Comparison of ENCODE assay signal across 35 cellular contexts in the genomic region with DNA sequence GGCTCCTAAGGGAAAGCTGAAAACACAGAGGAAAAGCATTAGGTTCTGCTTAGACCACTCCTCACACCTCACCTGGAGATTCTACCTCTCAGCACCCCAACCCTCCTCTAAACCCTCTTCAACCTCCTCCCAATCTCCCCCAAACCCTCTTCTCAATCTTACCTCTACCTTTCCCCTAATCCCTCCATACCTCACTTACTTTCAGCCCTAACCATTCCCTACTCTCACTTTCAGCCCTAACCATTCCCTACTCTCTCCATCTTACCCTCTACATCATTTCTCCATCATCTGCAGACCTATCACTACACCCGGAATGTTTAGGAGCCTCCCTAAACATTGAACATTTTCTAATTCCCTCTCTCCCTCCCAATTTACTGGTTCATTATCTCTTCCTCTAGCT. TPM values are rescaled to one million over a fixed set of nuclear protein-coding genes. Genes with fewer than 3 reads are reported as not detected.
"Had no signal": no experiment of that assay in that cellular context is flagged by ENCODE, and none has a peak within 500 bp of the region (broad histone marks: within the 10 kb centered on the region; RNA-seq: fewer than 3 reads in every experiment).

No MANE protein-coding gene starts in this region.

- H3K4me3 ChIP-seq: ascending aorta, breast epithelium had no signal

- ATAC-seq: activated naive CD8-positive, alpha-beta T cell treated with anti-CD3 and anti-CD28 coated beads, Interleukin-2, amount 50 U/mL, for 24 hours; activated T-cell treated with anti-CD3 and anti-CD28 coated beads, Interleukin-2, amount 50 U/mL, for 4 hours; activated T-cell treated with anti-CD3 and anti-CD28 coated beads, Interleukin-2, amount 50 U/mL, for 72 hours; activated T-helper 17 cell treated with anti-CD3 and anti-CD28 coated beads, Interleukin-2, amount 50 U/mL, for 72 hours had no signal

- H3K36me3 Mint-ChIP-seq: activated CD4-positive, alpha-beta memory T cell treated with anti-CD3 and anti-CD28 coated beads for 36 hours; activated naive CD4-positive, alpha-beta T cell treated with anti-CD3 and anti-CD28 coated beads, Interleukin-2, amount 50 U/mL, for 24 hours; activated naive CD8-positive, alpha-beta T cell had no signal

- DNase-seq: activated B cell treated with CpG ODN at 0.5 μM for 24 hours; activated CD4-positive, alpha-beta memory T cell treated with anti-CD3 and anti-CD28 coated beads for 36 hours; activated CD4-positive, alpha-beta T cell treated with anti-CD3 and anti-CD28 coated beads for 4 hours; activated CD4-positive, alpha-beta T cell treated with anti-CD3 and anti-CD28 coated beads, Interleukin-2, amount 10 ng/mL, durations not matched to agents 24 days and 14 days; activated CD4-positive, alpha-beta T cell treated with anti-CD3 and anti-CD28 coated beads, Interleukin-2, amount 50 U/mL, for 1 hour; activated CD4-positive, alpha-beta T cell treated with anti-CD3 and anti-CD28 coated beads, Interleukin-2, amount 50 U/mL, for 4 hours; activated CD4-positive, CD25-positive, alpha-beta regulatory T cell treated with anti-CD3 and anti-CD28 coated beads, Interleukin-2, amount 50 U/mL, for 72 hours; activated CD8-positive, alpha-beta memory T cell treated with anti-CD3 and anti-CD28 coated beads, Interleukin-2, amount 50 U/mL, for 4 hours; activated gamma-delta T cell; activated naive CD4-positive, alpha-beta T cell treated with anti-CD3 and anti-CD28 coated beads, Interleukin-2, amount 10 ng/mL, durations not matched to agents 7 days and 5 days; activated naive CD4-positive, alpha-beta T cell treated with Interleukin-2 at 50 U/mL for 16 hours; activated naive CD8-positive, alpha-beta T cell treated with anti-CD3 and anti-CD28 coated beads, Interleukin-2, amount 10 ng/mL, durations not matched to agents 7 days and 5 days; activated naive CD8-positive, alpha-beta T cell treated with anti-CD3 and anti-CD28 coated beads, Interleukin-2, amount 50 U/mL, for 24 hours; activated T-cell treated with anti-CD3 and anti-CD28 coated beads for 4 hours; activated T-cell treated with anti-CD3 and anti-CD28 coated beads, Interleukin-2, amount 50 U/mL, for 1 hour; activated T-cell treated with anti-CD3 and anti-CD28 coated beads, Interleukin-2, amount 50 U/mL, for 4 hours; activated T-cell treated with anti-CD3 and anti-CD28 coated beads, Interleukin-2, amount 50 U/mL, for 72 hours; amygdala; anterior cingulate cortex; brain microvascular endothelial cell; central memory CD4-positive, alpha-beta T cell; SW 1271; T-helper 1 cell; T-helper 2 cell; T-helper 9 cell had no signal

- H3K4me1 ChIP-seq: breast epithelium had no signal

- H3K27me3 Mint-ChIP-seq: activated B cell treated with CpG ODN at 0.5 μM for 24 hours; activated CD4-positive, alpha-beta memory T cell treated with anti-CD3 and anti-CD28 coated beads for 36 hours; activated CD4-positive, alpha-beta T cell treated with anti-CD3 and anti-CD28 coated beads, Interleukin-2, amount 10 ng/mL, durations not matched to agents 24 days and 14 days; activated naive CD4-positive, alpha-beta T cell treated with anti-CD3 and anti-CD28 coated beads, Interleukin-2, amount 50 U/mL, for 24 hours; activated naive CD8-positive, alpha-beta T cell; activated naive CD8-positive, alpha-beta T cell treated with anti-CD3 and anti-CD28 coated beads, Interleukin-2, amount 50 U/mL, for 24 hours; activated T-helper 17 cell treated with anti-CD3 and anti-CD28 coated beads, Interleukin-2, amount 50 U/mL, for 72 hours had no signal

- H3K27me3 ChIP-seq: ascending aorta, brain microvascular endothelial cell had no signal

- H3K9me3 ChIP-seq: ascending aorta, breast epithelium had no signal

- H3K36me3 ChIP-seq: ascending aorta, brain microvascular endothelial cell, breast epithelium had no signal

- H3K4me3 Mint-ChIP-seq: activated B cell treated with CpG ODN at 0.5 μM for 24 hours; activated CD4-positive, alpha-beta memory T cell treated with anti-CD3 and anti-CD28 coated beads for 36 hours; activated CD4-positive, alpha-beta T cell treated with anti-CD3 and anti-CD28 coated beads, Interleukin-2, amount 10 ng/mL, durations not matched to agents 24 days and 14 days; activated naive CD4-positive, alpha-beta T cell treated with anti-CD3 and anti-CD28 coated beads, Interleukin-2, amount 10 ng/mL, durations not matched to agents 7 days and 5 days; activated naive CD4-positive, alpha-beta T cell treated with anti-CD3 and anti-CD28 coated beads, Interleukin-2, amount 50 U/mL, for 24 hours; activated naive CD8-positive, alpha-beta T cell; activated naive CD8-positive, alpha-beta T cell treated with anti-CD3 and anti-CD28 coated beads, Interleukin-2, amount 10 ng/mL, durations not matched to agents 7 days and 5 days; activated naive CD8-positive, alpha-beta T cell treated with anti-CD3 and anti-CD28 coated beads, Interleukin-2, amount 50 U/mL, for 24 hours; activated T-cell treated with anti-CD3 and anti-CD28 coated beads, Interleukin-2, amount 50 U/mL, for 4 hours; activated T-cell treated with anti-CD3 and anti-CD28 coated beads, Interleukin-2, amount 50 U/mL, for 72 hours; activated T-helper 1 cell treated with anti-CD3 and anti-CD28 coated beads, Interleukin-12 subunit alpha, Interleukin-12 subunit beta, Interleukin-2, Interleukin-4 antibody, amounts not matched to agents 30 ng/mL and 10 ng/mL and 1 ng/mL, durations not matched to agents 14 hours and 24 hours and 36 hours; activated T-helper 17 cell treated with anti-CD3 and anti-CD28 coated beads, Interleukin-2, amount 50 U/mL, for 72 hours; T-helper 1 cell treated with Interleukin-12 subunit alpha and Interleukin-12 subunit beta and Interleukin-4 antibody, amounts not matched to agents 30 μg/mL and 1 μg/mL, for 36 hours; T-helper 2 cell treated with Interferon-gamma antibody and Interleukin-4, amounts not matched to agents 5 μg/mL and 100 μg/mL, for 36 hours had no signal

- H3K27ac ChIP-seq: ascending aorta, brain microvascular endothelial cell, breast epithelium, VCaP had no signal

- H3K9me3 Mint-ChIP-seq: activated B cell treated with CpG ODN at 0.5 μM for 24 hours; activated CD4-positive, alpha-beta memory T cell treated with anti-CD3 and anti-CD28 coated beads for 36 hours; activated CD4-positive, alpha-beta T cell treated with anti-CD3 and anti-CD28 coated beads, Interleukin-2, amount 10 ng/mL, durations not matched to agents 24 days and 14 days; activated naive CD4-positive, alpha-beta T cell treated with anti-CD3 and anti-CD28 coated beads, Interleukin-2, amount 50 U/mL, for 24 hours; activated naive CD8-positive, alpha-beta T cell treated with anti-CD3 and anti-CD28 coated beads, Interleukin-2, amount 10 ng/mL, durations not matched to agents 7 days and 5 days; activated naive CD8-positive, alpha-beta T cell treated with anti-CD3 and anti-CD28 coated beads, Interleukin-2, amount 50 U/mL, for 24 hours; activated T-cell treated with anti-CD3 and anti-CD28 coated beads, Interleukin-2, amount 50 U/mL, for 4 hours; activated T-cell treated with anti-CD3 and anti-CD28 coated beads, Interleukin-2, amount 50 U/mL, for 72 hours; activated T-helper 1 cell treated with anti-CD3 and anti-CD28 coated beads, Interleukin-12 subunit alpha, Interleukin-12 subunit beta, Interleukin-2, Interleukin-4 antibody, amounts not matched to agents 30 ng/mL and 10 ng/mL and 1 ng/mL, durations not matched to agents 14 hours and 24 hours and 36 hours; activated T-helper 17 cell treated with anti-CD3 and anti-CD28 coated beads, Interleukin-2, amount 50 U/mL, for 72 hours; T-helper 1 cell treated with Interleukin-12 subunit alpha and Interleukin-12 subunit beta and Interleukin-4 antibody, amounts not matched to agents 30 μg/mL and 1 μg/mL, for 36 hours; T-helper 2 cell treated with Interferon-gamma antibody and Interleukin-4, amounts not matched to agents 5 μg/mL and 100 μg/mL, for 36 hours had no signal

- H3K27ac Mint-ChIP-seq: activated B cell treated with CpG ODN at 0.5 μM for 24 hours; activated CD4-positive, alpha-beta memory T cell treated with anti-CD3 and anti-CD28 coated beads for 36 hours; activated CD4-positive, alpha-beta T cell treated with anti-CD3 and anti-CD28 coated beads, Interleukin-2, amount 10 ng/mL, durations not matched to agents 24 days and 14 days; activated naive CD4-positive, alpha-beta T cell treated with anti-CD3 and anti-CD28 coated beads, Interleukin-2, amount 10 ng/mL, durations not matched to agents 7 days and 5 days; activated naive CD4-positive, alpha-beta T cell treated with anti-CD3 and anti-CD28 coated beads, Interleukin-2, amount 50 U/mL, for 24 hours; activated naive CD8-positive, alpha-beta T cell; activated naive CD8-positive, alpha-beta T cell treated with anti-CD3 and anti-CD28 coated beads, Interleukin-2, amount 10 ng/mL, durations not matched to agents 7 days and 5 days; activated naive CD8-positive, alpha-beta T cell treated with anti-CD3 and anti-CD28 coated beads, Interleukin-2, amount 50 U/mL, for 24 hours; activated T-cell treated with anti-CD3 and anti-CD28 coated beads, Interleukin-2, amount 50 U/mL, for 72 hours; activated T-helper 1 cell treated with anti-CD3 and anti-CD28 coated beads, Interleukin-12 subunit alpha, Interleukin-12 subunit beta, Interleukin-2, Interleukin-4 antibody, amounts not matched to agents 30 ng/mL and 10 ng/mL and 1 ng/mL, durations not matched to agents 14 hours and 24 hours and 36 hours; activated T-helper 17 cell treated with anti-CD3 and anti-CD28 coated beads, Interleukin-2, amount 50 U/mL, for 72 hours; T-helper 1 cell treated with Interleukin-12 subunit alpha and Interleukin-12 subunit beta and Interleukin-4 antibody, amounts not matched to agents 30 μg/mL and 1 μg/mL, for 36 hours; T-helper 2 cell treated with Interferon-gamma antibody and Interleukin-4, amounts not matched to agents 5 μg/mL and 100 μg/mL, for 36 hours had no signal

RNA-seq across cellular contexts. Expression of gene RTL3, which starts 3.5 kb away (rescaled TPM):
- total RNA-seq: activated B cell treated with CpG ODN at 0.5 μM for 24 hours; activated CD4-positive, alpha-beta memory T cell treated with anti-CD3 and anti-CD28 coated beads for 36 hours; activated CD4-positive, alpha-beta T cell treated with anti-CD3 and anti-CD28 coated beads, Interleukin-2, amount 10 ng/mL, durations not matched to agents 24 days and 14 days; activated naive CD8-positive, alpha-beta T cell treated with anti-CD3 and anti-CD28 coated beads, Interleukin-2, amount 10 ng/mL, durations not matched to agents 7 days and 5 days; activated T-cell treated with anti-CD3 and anti-CD28 coated beads, Interleukin-2, amount 50 U/mL, for 4 hours; activated T-cell treated with anti-CD3 and anti-CD28 coated beads, Interleukin-2, amount 50 U/mL, for 72 hours; activated T-helper 1 cell treated with anti-CD3 and anti-CD28 coated beads, Interleukin-12 subunit alpha, Interleukin-12 subunit beta, Interleukin-2, Interleukin-4 antibody, amounts not matched to agents 30 ng/mL and 10 ng/mL and 1 ng/mL, durations not matched to agents 14 hours and 24 hours and 36 hours; activated T-helper 17 cell treated with anti-CD3 and anti-CD28 coated beads, Interleukin-2, amount 50 U/mL, for 72 hours; ascending aorta; cerebellum had no signal
